9 cellular contexts compared by ENCODE assay signal in the genomic region with DNA sequence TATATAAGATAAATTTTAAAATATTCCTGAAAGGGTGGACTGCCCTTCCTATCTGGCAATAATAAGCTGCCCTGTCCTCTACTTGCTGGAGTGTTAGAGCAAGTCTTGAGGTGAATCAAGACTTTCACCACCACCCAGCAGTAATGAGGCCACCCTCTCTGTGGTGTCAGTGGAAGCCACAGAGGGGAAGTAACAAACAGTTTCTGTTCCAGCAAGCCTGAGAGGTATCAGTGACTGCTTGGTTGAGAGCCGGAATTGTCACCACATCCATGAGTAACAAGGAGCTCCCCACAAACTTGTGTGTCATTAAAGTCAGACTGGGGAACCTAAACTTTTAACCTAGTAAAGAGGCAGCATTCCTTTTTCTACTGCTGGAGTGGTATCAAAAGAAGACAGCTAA.
DNase-seq lines count a peak whose midpoint lies in the region; ATAC-seq and TF ChIP-seq lines count a peak whose summit lies in the region.
"Had no signal": no experiment of that assay in that cellular context is flagged by ENCODE, and none has a peak within 500 bp of the region (broad histone marks: within the 10 kb centered on the region; RNA-seq: fewer than 3 reads in every experiment).

No MANE protein-coding gene starts in this region.

- no peaks in the 10 kb centered on the region for H3K36me3 ChIP-seq in vagina

- H3K27me3 ChIP-seq in vagina, result no peaks in the 10 kb centered on the region

- in situ Hi-C loops in GM13977 (cut with MboI; ENCODE audit: low pct_unique_long_range_greater_than_20kb, low sequenced_read_pairs, unreplicated experiment), result no loop called here

- peaks cover 4% of the 10 kb centered on the region for H3K4me1 ChIP-seq in vagina

- no peak for TF ChIP-seq POLR2A in vagina (IDR thresholded peaks at IDR 0.05)

- DNase-seq in GM13977 (ENCODE audit: low spot score) (peak; percentile 36), choroid plexus epithelial cell (ENCODE audit: low read depth) (peak; percentile 4), AG08395 (ENCODE audit: low spot score) (no peak), anterior cingulate cortex (lab: John Stamatoyannopoulos, UW) (no peak), vagina (ENCODE audit: extremely low spot score in 2 of 2) (no peak)
- DNase-seq: effector CD4-positive, alpha-beta T cell had no signal

- intact Hi-C loops in vagina (cut with DNase I), result no loop called here

- H3K9me3 ChIP-seq in vagina, result no peaks in the 10 kb centered on the region

- TF ChIP-seq CTCF in GM13977 (IDR thresholded peaks at IDR 0.05; ENCODE audit: extremely low read depth, insufficient read depth, missing control alignments) (no peak), choroid plexus epithelial cell (conservative IDR thresholded peaks at IDR 0.05; ENCODE audit: low read depth, low read length) (no peak), vagina (IDR thresholded peaks at IDR 0.05) (no peak)

- H3K4me3 ChIP-seq in choroid plexus epithelial cell (ENCODE audit: low read depth, low read length) (no peak overlapping the region), vagina (no peak overlapping the region)

- no peak overlapping the region for H3K27ac ChIP-seq in vagina

- peak; percentile 77 for ATAC-seq in GM21529 (IDR thresholded peaks at IDR 0.05; ENCODE audit: unreplicated experiment)
- ATAC-seq in HG03521 (IDR thresholded peaks at IDR 0.05; ENCODE audit: unreplicated experiment), result peak; percentile 97
- ATAC-seq in GM19397 (IDR thresholded peaks at IDR 0.05; ENCODE audit: unreplicated experiment), result no peak

Comparison
In these comparisons a context has a peak if more than half of its experiments do, and no peak if none do; other contexts are left out.
1. DNase-seq: peak in GM13977 (single experiment) and choroid plexus epithelial cell (single experiment); none in AG08395 (single experiment), anterior cingulate cortex (0 of 58) and vagina (0 of 2).